ENCODE assay signal across 10 cellular contexts in genomic region chr3:114498779-114499370, GRCh38.
DNase-seq lines count a peak whose midpoint lies in the region; ATAC-seq and TF ChIP-seq lines count a peak whose summit lies in the region.
"Had no signal": no experiment of that assay in that cellular context is flagged by ENCODE, and none has a peak within 500 bp of the region (broad histone marks: within the 10 kb centered on the region; RNA-seq: fewer than 3 reads in every experiment).

No MANE protein-coding gene starts in this region.

- H3K4me2 ChIP-seq in Karpas-422 (ENCODE audit: low read depth, low read length, poor library complexity, severe bottlenecking), result no peak overlapping the region

- H3K4me3 Mint-ChIP-seq in MCF 10A (ENCODE audit: unreplicated experiment) (no peak overlapping the region), type B pancreatic cell (no peak overlapping the region), mesothelial cell of epicardium (no peak overlapping the region)
- H3K4me3 Mint-ChIP-seq: activated naive CD4-positive, alpha-beta T cell treated with anti-CD3 and anti-CD28 coated beads, Interleukin-2, amount 50 U/mL, for 24 hours had no signal

- CTCF ChIA-PET in MCF 10A (lab: Yijun Ruan, JAX), result interaction anchor here (0.6 to 1.1 kb wide), 4 partner anchors 49 to 438 kb away, joined by 3 to 6 read pairs (median 3); no protein-coding TSS in a partner anchor

- H3K27me3 Mint-ChIP-seq in MCF 10A (ENCODE audit: insufficient read depth, unreplicated experiment) (no peaks in the 10 kb centered on the region), type B pancreatic cell (no peaks in the 10 kb centered on the region), mesothelial cell of epicardium (ENCODE audit: low read depth) (no peaks in the 10 kb centered on the region)
- H3K27me3 Mint-ChIP-seq: activated naive CD4-positive, alpha-beta T cell treated with anti-CD3 and anti-CD28 coated beads, Interleukin-2, amount 50 U/mL, for 24 hours had no signal

- H3K4me3 ChIP-seq in breast epithelium (no peak overlapping the region), Karpas-422 (ENCODE audit: low read length) (no peak overlapping the region)
- H3K4me3 ChIP-seq: SK-N-MC had no signal

- POLR2A ChIA-PET in MCF 10A (lab: Yijun Ruan, JAX), result interaction anchor here (0.6 to 1.2 kb wide), 6 partner anchors 10 to 250 kb away, joined by 3 to 4 read pairs (median 3); no protein-coding TSS in a partner anchor

- no peaks in the 10 kb centered on the region for H3K9me2 ChIP-seq in Karpas-422 (replicated peaks; ENCODE audit: insufficient read depth, low read length)

- no peak for TF ChIP-seq CTCF in MCF 10A (IDR thresholded peaks at IDR 0.05; ENCODE audit: unreplicated experiment)
- no peak for TF ChIP-seq CTCF in breast epithelium (IDR thresholded peaks at IDR 0.05)
- no peak for TF ChIP-seq CTCF in foreskin keratinocyte (conservative IDR thresholded peaks at IDR 0.05)
- no peak for TF ChIP-seq CTCF in type B pancreatic cell (conservative IDR thresholded peaks at IDR 0.05)
- TF ChIP-seq CTCF in mesothelial cell of epicardium (IDR thresholded peaks at IDR 0.05; ENCODE audit: unreplicated experiment), result no peak

- H3K4me1 ChIP-seq in breast epithelium (no peaks in the 10 kb centered on the region), foreskin keratinocyte (peaks cover 14% of the 10 kb centered on the region), Karpas-422 (ENCODE audit: low read length) (no peaks in the 10 kb centered on the region)

- H2AFZ ChIP-seq in Karpas-422 (ENCODE audit: low read length), result no peak overlapping the region

- H3K4me1 Mint-ChIP-seq in MCF 10A (ENCODE audit: insufficient read depth, unreplicated experiment) (peaks cover 37% of the 10 kb centered on the region), type B pancreatic cell (ENCODE audit: unreplicated experiment) (peaks cover 8% of the 10 kb centered on the region), mesothelial cell of epicardium (peaks cover 3% of the 10 kb centered on the region)

- H3K79me2 ChIP-seq in Karpas-422 (ENCODE audit: low read length), result no peaks in the 10 kb centered on the region

- peak; percentile 100 for ATAC-seq in foreskin keratinocyte

- H3K27ac Mint-ChIP-seq in MCF 10A (ENCODE audit: low read depth, unreplicated experiment), result no peak overlapping the region
- peak overlapping the region; percentile 82 for H3K27ac Mint-ChIP-seq in type B pancreatic cell
- H3K27ac Mint-ChIP-seq in mesothelial cell of epicardium, result no peak overlapping the region
- H3K27ac Mint-ChIP-seq: activated naive CD4-positive, alpha-beta T cell treated with anti-CD3 and anti-CD28 coated beads, Interleukin-2, amount 50 U/mL, for 24 hours had no signal

- no TSS peak for BruUV-seq in MCF 10A (replicated peaks; lab: Mats Ljungman, UMichigan)

- no peaks in the 10 kb centered on the region for H4K20me1 ChIP-seq in Karpas-422 (ENCODE audit: insufficient read depth, low read depth, low read length)

- H3K27ac ChIP-seq in breast epithelium (no peak overlapping the region), foreskin keratinocyte (peak overlapping the region; percentile 64), Karpas-422 (ENCODE audit: low read length) (no peak overlapping the region)
- H3K27ac ChIP-seq: SK-N-MC had no signal

- H3K9me3 ChIP-seq in breast epithelium, result no peaks in the 10 kb centered on the region
- H3K9me3 ChIP-seq in Karpas-422 (ENCODE audit: low read length), result no peaks in the 10 kb centered on the region

- H3K27me3 ChIP-seq in breast epithelium, result no peaks in the 10 kb centered on the region
- no peaks in the 10 kb centered on the region for H3K27me3 ChIP-seq in foreskin keratinocyte
- no peaks in the 10 kb centered on the region for H3K27me3 ChIP-seq in Karpas-422 (ENCODE audit: low read length)

- no peaks in the 10 kb centered on the region for H3K36me3 Mint-ChIP-seq in MCF 10A (ENCODE audit: insufficient read depth, unreplicated experiment)
- no peaks in the 10 kb centered on the region for H3K36me3 Mint-ChIP-seq in type B pancreatic cell
- no peaks in the 10 kb centered on the region for H3K36me3 Mint-ChIP-seq in mesothelial cell of epicardium

- H3K9me3 Mint-ChIP-seq in MCF 10A (ENCODE audit: unreplicated experiment) (no peaks in the 10 kb centered on the region), type B pancreatic cell (no peaks in the 10 kb centered on the region), mesothelial cell of epicardium (no peaks in the 10 kb centered on the region)
- H3K9me3 Mint-ChIP-seq: activated naive CD4-positive, alpha-beta T cell treated with anti-CD3 and anti-CD28 coated beads, Interleukin-2, amount 50 U/mL, for 24 hours had no signal

- DNase-seq in MCF 10A (ENCODE audit: unreplicated experiment) (peak; percentile 89), breast epithelium (ENCODE audit: low spot score in 2 of 2) (no peak), SHP77 treated with DMSO at 0.1 percent for 48 hours (lab: John Stamatoyannopoulos, UW) (peak; percentile 80), foreskin keratinocyte (peak; percentile 78 to 92), type B pancreatic cell (ENCODE audit: extremely low spot score, unreplicated experiment) (no peak), Karpas-422 (no peak), mesothelial cell of epicardium (ENCODE audit: low spot score in 2 of 2, unreplicated experiment in 2 of 2) (no peak)
- no peak for DNase-seq in activated effector memory CD4-positive, alpha-beta T cell treated with Interleukin-2 at 50 U/mL for 16 hours

- intact Hi-C loops in MCF 10A (cut with micrococcal nuclease) (loop anchor here (5.0 kb wide), 1 partner anchor 208 kb away; no protein-coding TSS in a partner anchor), breast epithelium (cut with DNase I; ENCODE audit: low total_unique reads) (no loop called here)

- H3K36me3 ChIP-seq in breast epithelium (no peaks in the 10 kb centered on the region), Karpas-422 (ENCODE audit: insufficient read depth, low read length) (no peaks in the 10 kb centered on the region)

- H3K9ac ChIP-seq in Karpas-422 (ENCODE audit: low read length), result no peak overlapping the region

- no peak for TF ChIP-seq POLR2A in breast epithelium (IDR thresholded peaks at IDR 0.05)

Comparison
In these comparisons a context has a peak if more than half of its experiments do, and no peak if none do; other contexts are left out.
1. DNase-seq: peak in MCF 10A (single experiment), SHP77 treated with DMSO at 0.1 percent for 48 hours (single experiment) and foreskin keratinocyte (2 of 2); none in breast epithelium (0 of 2), type B pancreatic cell (single experiment), Karpas-422 (single experiment), activated effector memory CD4-positive, alpha-beta T cell treated with Interleukin-2 at 50 U/mL for 16 hours (single experiment) and mesothelial cell of epicardium (0 of 2).